Comparison of ENCODE assay signal across 26 cellular contexts in genomic region chr6:84448331-84448730, GRCh38.
"Had no signal": no experiment of that assay in that cellular context is flagged by ENCODE, and none has a peak within 500 bp of the region (broad histone marks: within the 10 kb centered on the region; RNA-seq: fewer than 3 reads in every experiment).

No MANE protein-coding gene starts in this region.

- H3K27me3 ChIP-seq: MG63, Peyer's patch, SJSA1 had no signal

- ATAC-seq: activated CD8-positive, alpha-beta memory T cell treated with anti-CD3 and anti-CD28 coated beads, Interleukin-2, amount 10 ng/mL, durations not matched to agents 7 days and 5 days; SK-N-SH treated with all-trans-retinoic acid at 6 μM for 48 hours had no signal

- H3K4me1 ChIP-seq: Peyer's patch, SJSA1 had no signal

- H3K9me3 Mint-ChIP-seq: activated naive CD4-positive, alpha-beta T cell treated with anti-CD3 and anti-CD28 coated beads, Interleukin-2, amount 50 U/mL, for 24 hours; activated T-cell treated with anti-CD3 and anti-CD28 coated beads, Interleukin-2, amount 50 U/mL, for 24 hours; activated T-helper 1 cell treated with anti-CD3 and anti-CD28 coated beads, Interleukin-12 subunit alpha, Interleukin-12 subunit beta, Interleukin-2, Interleukin-4 antibody, amounts not matched to agents 30 ng/mL and 10 ng/mL and 1 ng/mL, durations not matched to agents 14 hours and 24 hours and 36 hours; brain; T-helper 1 cell treated with Interleukin-12 subunit alpha and Interleukin-12 subunit beta and Interleukin-4 antibody, amounts not matched to agents 30 μg/mL and 1 μg/mL, for 36 hours had no signal

- H3K4me2 ChIP-seq: KMS-11 had no signal

- H3K4me1 Mint-ChIP-seq: activated CD8-positive, alpha-beta memory T cell treated with anti-CD3 and anti-CD28 coated beads, Interleukin-2, amount 10 ng/mL, durations not matched to agents 7 days and 5 days; activated naive CD4-positive, alpha-beta T cell treated with anti-CD3 and anti-CD28 coated beads, Interleukin-2, amount 50 U/mL, for 24 hours; brain had no signal

- H3K27me3 Mint-ChIP-seq: activated CD8-positive, alpha-beta memory T cell treated with anti-CD3 and anti-CD28 coated beads, Interleukin-2, amount 10 ng/mL, durations not matched to agents 7 days and 5 days; activated T-cell treated with anti-CD3 and anti-CD28 coated beads, Interleukin-2, amount 50 U/mL, for 24 hours; brain had no signal

- H3K36me3 Mint-ChIP-seq: activated CD8-positive, alpha-beta memory T cell treated with anti-CD3 and anti-CD28 coated beads, Interleukin-2, amount 10 ng/mL, durations not matched to agents 7 days and 5 days; activated naive CD4-positive, alpha-beta T cell treated with anti-CD3 and anti-CD28 coated beads, Interleukin-2, amount 50 U/mL, for 24 hours; brain had no signal

- H3K4me3 ChIP-seq: MG63, Peyer's patch, SJSA1 had no signal

- DNase-seq: activated CD4-positive, alpha-beta T cell treated with anti-CD3 and anti-CD28 coated beads for 48 hours; activated CD4-positive, alpha-beta T cell treated with anti-CD3 and anti-CD28 coated beads, Interleukin-2, amount 50 U/mL, for 4 hours; activated CD4-positive, CD25-positive, alpha-beta regulatory T cell treated with anti-CD3 and anti-CD28 coated beads, Interleukin-2, amount 50 U/mL, for 72 hours; activated CD8-positive, alpha-beta memory T cell treated with anti-CD3 and anti-CD28 coated beads, Interleukin-2, amount 10 ng/mL, durations not matched to agents 7 days and 5 days; activated effector memory CD4-positive, alpha-beta T cell treated with Interleukin-2 at 50 U/mL for 16 hours; activated naive CD4-positive, alpha-beta T cell; activated T-cell treated with anti-CD3 and anti-CD28 coated beads, Interleukin-2, amount 50 U/mL, for 24 hours; amygdala; MG63; MV-4-11; NCI-H1092 treated with DMSO at 0.1 percent for 48 hours; NCI-H1417 treated with DMSO at 0.1 percent for 48 hours; NCI-H187; NCI-H2081; NCI-H510A treated with DMSO at 0.1 percent for 48 hours; NCI-H69; Peyer's patch; SHP77 had no signal

- H3K4me3 Mint-ChIP-seq: activated CD8-positive, alpha-beta memory T cell treated with anti-CD3 and anti-CD28 coated beads, Interleukin-2, amount 10 ng/mL, durations not matched to agents 7 days and 5 days; activated naive CD4-positive, alpha-beta T cell treated with anti-CD3 and anti-CD28 coated beads, Interleukin-2, amount 50 U/mL, for 24 hours; activated T-cell treated with anti-CD3 and anti-CD28 coated beads, Interleukin-2, amount 50 U/mL, for 24 hours; activated T-helper 1 cell treated with anti-CD3 and anti-CD28 coated beads, Interleukin-12 subunit alpha, Interleukin-12 subunit beta, Interleukin-2, Interleukin-4 antibody, amounts not matched to agents 30 ng/mL and 10 ng/mL and 1 ng/mL, durations not matched to agents 14 hours and 24 hours and 36 hours; brain; T-helper 1 cell treated with Interleukin-12 subunit alpha and Interleukin-12 subunit beta and Interleukin-4 antibody, amounts not matched to agents 30 μg/mL and 1 μg/mL, for 36 hours had no signal

- H3K27ac ChIP-seq: KMS-11, Peyer's patch, RWPE1, SJSA1 had no signal

- H3K9me3 ChIP-seq: MG63, Peyer's patch, SJSA1 had no signal

- H3K9ac ChIP-seq: KMS-11 had no signal

- H3K36me3 ChIP-seq: MG63, Peyer's patch, SJSA1 had no signal

- H3K27ac Mint-ChIP-seq: activated CD8-positive, alpha-beta memory T cell treated with anti-CD3 and anti-CD28 coated beads, Interleukin-2, amount 10 ng/mL, durations not matched to agents 7 days and 5 days; activated naive CD4-positive, alpha-beta T cell treated with anti-CD3 and anti-CD28 coated beads, Interleukin-2, amount 50 U/mL, for 24 hours; activated T-cell treated with anti-CD3 and anti-CD28 coated beads, Interleukin-2, amount 50 U/mL, for 24 hours; activated T-helper 1 cell treated with anti-CD3 and anti-CD28 coated beads, Interleukin-12 subunit alpha, Interleukin-12 subunit beta, Interleukin-2, Interleukin-4 antibody, amounts not matched to agents 30 ng/mL and 10 ng/mL and 1 ng/mL, durations not matched to agents 14 hours and 24 hours and 36 hours; T-helper 1 cell treated with Interleukin-12 subunit alpha and Interleukin-12 subunit beta and Interleukin-4 antibody, amounts not matched to agents 30 μg/mL and 1 μg/mL, for 36 hours had no signal
